1 cellular context compared by ENCODE assay signal in the genomic region with DNA sequence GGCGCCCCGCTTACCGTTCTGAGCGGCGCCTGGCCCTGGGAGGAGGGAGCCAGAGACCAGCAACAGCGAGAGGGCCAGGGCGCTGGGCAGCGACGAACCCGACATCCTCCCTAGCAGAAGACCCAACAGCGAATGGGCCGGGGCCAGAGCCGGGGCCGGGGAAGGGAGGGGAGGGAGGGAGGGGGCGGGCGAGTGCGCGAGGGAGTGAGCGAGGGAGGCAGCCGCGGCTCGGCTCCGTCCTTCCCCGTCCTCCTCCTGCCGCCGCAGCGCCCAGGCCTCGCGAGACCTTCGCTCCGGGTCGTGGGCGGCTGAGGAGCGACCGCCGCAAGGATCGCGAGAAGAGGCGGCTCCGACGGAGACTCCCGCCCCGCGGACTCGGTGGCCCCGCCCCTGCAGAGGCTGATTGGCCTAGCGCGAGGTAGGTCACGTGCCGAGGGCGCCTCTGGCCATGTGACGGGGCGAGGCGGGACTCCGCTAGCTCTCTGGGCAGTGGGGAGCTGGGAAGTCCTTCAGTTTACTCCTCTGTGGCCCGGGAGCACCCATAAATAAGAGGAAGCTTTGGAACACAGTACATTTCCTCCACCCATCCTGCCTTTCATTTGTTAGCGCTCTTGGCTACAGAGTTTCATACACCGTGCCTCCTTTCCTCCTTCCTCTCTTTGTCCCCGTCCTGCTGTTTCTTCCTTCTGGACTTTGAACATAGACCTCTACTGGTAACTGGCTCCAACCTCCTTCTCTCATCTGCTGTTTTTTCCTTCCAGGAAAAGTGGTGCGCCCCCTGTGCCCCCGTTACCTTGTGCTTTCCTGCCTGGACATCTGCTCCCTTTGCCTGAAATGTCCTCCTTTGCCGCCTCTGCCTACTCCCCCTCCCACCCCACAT.
TF ChIP-seq lines count a peak whose summit lies in the region.

A gene (minus strand): TSS at position 279 of the 880 bp plus-strand sequence. CDS start 174 bp downstream, at position 105.

TF ChIP-seq in HepG2, 621 proteins besides CTCF, POLR2A, EP300 and RAD21 (continued from another document and continues in another):
- TF ChIP-seq, protein P1, sequence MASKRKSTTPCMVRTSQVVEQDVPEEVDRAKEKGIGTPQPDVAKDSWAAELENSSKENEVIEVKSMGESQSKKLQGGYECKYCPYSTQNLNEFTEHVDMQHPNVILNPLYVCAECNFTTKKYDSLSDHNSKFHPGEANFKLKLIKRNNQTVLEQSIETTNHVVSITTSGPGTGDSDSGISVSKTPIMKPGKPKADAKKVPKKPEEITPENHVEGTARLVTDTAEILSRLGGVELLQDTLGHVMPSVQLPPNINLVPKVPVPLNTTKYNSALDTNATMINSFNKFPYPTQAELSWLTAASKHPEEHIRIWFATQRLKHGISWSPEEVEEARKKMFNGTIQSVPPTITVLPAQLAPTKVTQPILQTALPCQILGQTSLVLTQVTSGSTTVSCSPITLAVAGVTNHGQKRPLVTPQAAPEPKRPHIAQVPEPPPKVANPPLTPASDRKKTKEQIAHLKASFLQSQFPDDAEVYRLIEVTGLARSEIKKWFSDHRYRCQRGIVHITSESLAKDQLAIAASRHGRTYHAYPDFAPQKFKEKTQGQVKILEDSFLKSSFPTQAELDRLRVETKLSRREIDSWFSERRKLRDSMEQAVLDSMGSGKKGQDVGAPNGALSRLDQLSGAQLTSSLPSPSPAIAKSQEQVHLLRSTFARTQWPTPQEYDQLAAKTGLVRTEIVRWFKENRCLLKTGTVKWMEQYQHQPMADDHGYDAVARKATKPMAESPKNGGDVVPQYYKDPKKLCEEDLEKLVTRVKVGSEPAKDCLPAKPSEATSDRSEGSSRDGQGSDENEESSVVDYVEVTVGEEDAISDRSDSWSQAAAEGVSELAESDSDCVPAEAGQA (IDR thresholded peaks at IDR 0.05; ENCODE audit: low read depth), result no peak
- TF ChIP-seq, protein P1 (CRISPR knock-in tag; IDR thresholded peaks at IDR 0.05; ENCODE audit: borderline replicate concordance), result no peak
- TF ChIP-seq ZNF850 (CRISPR knock-in tag; conservative IDR thresholded peaks at IDR 0.05), result no peak
- no peak for TF ChIP-seq ATAD3A (CRISPR knock-in tag; IDR thresholded peaks at IDR 0.05)
- no peak for TF ChIP-seq ZNF367 (CRISPR knock-in tag; IDR thresholded peaks at IDR 0.05; ENCODE audit: borderline replicate concordance)
- no peak for TF ChIP-seq ZNF569 (CRISPR knock-in tag; IDR thresholded peaks at IDR 0.05; ENCODE audit: borderline replicate concordance)
- TF ChIP-seq ZNF484 (CRISPR knock-in tag; IDR thresholded peaks at IDR 0.05; ENCODE audit: borderline replicate concordance, low read depth), result no peak
- TF ChIP-seq POLR2AphosphoS5 (IDR thresholded peaks at IDR 0.05; ENCODE audit: low read depth, low read length), result peak; percentile 94
- TF ChIP-seq, protein P2, sequence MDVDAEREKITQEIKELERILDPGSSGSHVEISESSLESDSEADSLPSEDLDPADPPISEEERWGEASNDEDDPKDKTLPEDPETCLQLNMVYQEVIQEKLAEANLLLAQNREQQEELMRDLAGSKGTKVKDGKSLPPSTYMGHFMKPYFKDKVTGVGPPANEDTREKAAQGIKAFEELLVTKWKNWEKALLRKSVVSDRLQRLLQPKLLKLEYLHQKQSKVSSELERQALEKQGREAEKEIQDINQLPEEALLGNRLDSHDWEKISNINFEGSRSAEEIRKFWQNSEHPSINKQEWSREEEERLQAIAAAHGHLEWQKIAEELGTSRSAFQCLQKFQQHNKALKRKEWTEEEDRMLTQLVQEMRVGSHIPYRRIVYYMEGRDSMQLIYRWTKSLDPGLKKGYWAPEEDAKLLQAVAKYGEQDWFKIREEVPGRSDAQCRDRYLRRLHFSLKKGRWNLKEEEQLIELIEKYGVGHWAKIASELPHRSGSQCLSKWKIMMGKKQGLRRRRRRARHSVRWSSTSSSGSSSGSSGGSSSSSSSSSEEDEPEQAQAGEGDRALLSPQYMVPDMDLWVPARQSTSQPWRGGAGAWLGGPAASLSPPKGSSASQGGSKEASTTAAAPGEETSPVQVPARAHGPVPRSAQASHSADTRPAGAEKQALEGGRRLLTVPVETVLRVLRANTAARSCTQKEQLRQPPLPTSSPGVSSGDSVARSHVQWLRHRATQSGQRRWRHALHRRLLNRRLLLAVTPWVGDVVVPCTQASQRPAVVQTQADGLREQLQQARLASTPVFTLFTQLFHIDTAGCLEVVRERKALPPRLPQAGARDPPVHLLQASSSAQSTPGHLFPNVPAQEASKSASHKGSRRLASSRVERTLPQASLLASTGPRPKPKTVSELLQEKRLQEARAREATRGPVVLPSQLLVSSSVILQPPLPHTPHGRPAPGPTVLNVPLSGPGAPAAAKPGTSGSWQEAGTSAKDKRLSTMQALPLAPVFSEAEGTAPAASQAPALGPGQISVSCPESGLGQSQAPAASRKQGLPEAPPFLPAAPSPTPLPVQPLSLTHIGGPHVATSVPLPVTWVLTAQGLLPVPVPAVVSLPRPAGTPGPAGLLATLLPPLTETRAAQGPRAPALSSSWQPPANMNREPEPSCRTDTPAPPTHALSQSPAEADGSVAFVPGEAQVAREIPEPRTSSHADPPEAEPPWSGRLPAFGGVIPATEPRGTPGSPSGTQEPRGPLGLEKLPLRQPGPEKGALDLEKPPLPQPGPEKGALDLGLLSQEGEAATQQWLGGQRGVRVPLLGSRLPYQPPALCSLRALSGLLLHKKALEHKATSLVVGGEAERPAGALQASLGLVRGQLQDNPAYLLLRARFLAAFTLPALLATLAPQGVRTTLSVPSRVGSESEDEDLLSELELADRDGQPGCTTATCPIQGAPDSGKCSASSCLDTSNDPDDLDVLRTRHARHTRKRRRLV (CRISPR knock-in tag; IDR thresholded peaks at IDR 0.05), result peak; percentile 74; the same call in 1 of the 2 replicates
- TF ChIP-seq, protein P3, sequence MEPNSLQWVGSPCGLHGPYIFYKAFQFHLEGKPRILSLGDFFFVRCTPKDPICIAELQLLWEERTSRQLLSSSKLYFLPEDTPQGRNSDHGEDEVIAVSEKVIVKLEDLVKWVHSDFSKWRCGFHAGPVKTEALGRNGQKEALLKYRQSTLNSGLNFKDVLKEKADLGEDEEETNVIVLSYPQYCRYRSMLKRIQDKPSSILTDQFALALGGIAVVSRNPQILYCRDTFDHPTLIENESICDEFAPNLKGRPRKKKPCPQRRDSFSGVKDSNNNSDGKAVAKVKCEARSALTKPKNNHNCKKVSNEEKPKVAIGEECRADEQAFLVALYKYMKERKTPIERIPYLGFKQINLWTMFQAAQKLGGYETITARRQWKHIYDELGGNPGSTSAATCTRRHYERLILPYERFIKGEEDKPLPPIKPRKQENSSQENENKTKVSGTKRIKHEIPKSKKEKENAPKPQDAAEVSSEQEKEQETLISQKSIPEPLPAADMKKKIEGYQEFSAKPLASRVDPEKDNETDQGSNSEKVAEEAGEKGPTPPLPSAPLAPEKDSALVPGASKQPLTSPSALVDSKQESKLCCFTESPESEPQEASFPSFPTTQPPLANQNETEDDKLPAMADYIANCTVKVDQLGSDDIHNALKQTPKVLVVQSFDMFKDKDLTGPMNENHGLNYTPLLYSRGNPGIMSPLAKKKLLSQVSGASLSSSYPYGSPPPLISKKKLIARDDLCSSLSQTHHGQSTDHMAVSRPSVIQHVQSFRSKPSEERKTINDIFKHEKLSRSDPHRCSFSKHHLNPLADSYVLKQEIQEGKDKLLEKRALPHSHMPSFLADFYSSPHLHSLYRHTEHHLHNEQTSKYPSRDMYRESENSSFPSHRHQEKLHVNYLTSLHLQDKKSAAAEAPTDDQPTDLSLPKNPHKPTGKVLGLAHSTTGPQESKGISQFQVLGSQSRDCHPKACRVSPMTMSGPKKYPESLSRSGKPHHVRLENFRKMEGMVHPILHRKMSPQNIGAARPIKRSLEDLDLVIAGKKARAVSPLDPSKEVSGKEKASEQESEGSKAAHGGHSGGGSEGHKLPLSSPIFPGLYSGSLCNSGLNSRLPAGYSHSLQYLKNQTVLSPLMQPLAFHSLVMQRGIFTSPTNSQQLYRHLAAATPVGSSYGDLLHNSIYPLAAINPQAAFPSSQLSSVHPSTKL (CRISPR knock-in tag; IDR thresholded peaks at IDR 0.05), result peak; percentile 64; the same call in 1 of the 2 replicates
- no peak for TF ChIP-seq TBX3 (IDR thresholded peaks at IDR 0.05; ENCODE audit: borderline replicate concordance)
- TF ChIP-seq, protein P4, sequence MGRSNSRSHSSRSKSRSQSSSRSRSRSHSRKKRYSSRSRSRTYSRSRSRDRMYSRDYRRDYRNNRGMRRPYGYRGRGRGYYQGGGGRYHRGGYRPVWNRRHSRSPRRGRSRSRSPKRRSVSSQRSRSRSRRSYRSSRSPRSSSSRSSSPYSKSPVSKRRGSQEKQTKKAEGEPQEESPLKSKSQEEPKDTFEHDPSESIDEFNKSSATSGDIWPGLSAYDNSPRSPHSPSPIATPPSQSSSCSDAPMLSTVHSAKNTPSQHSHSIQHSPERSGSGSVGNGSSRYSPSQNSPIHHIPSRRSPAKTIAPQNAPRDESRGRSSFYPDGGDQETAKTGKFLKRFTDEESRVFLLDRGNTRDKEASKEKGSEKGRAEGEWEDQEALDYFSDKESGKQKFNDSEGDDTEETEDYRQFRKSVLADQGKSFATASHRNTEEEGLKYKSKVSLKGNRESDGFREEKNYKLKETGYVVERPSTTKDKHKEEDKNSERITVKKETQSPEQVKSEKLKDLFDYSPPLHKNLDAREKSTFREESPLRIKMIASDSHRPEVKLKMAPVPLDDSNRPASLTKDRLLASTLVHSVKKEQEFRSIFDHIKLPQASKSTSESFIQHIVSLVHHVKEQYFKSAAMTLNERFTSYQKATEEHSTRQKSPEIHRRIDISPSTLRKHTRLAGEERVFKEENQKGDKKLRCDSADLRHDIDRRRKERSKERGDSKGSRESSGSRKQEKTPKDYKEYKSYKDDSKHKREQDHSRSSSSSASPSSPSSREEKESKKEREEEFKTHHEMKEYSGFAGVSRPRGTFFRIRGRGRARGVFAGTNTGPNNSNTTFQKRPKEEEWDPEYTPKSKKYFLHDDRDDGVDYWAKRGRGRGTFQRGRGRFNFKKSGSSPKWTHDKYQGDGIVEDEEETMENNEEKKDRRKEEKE (IDR thresholded peaks at IDR 0.05), result no peak
- no peak for TF ChIP-seq DPF2 (CRISPR knock-in tag; IDR thresholded peaks at IDR 0.05; ENCODE audit: borderline replicate concordance, low read depth)
- TF ChIP-seq HNRNPK (IDR thresholded peaks at IDR 0.05; ENCODE audit: low read depth, low read length, poor library complexity, severe bottlenecking), result peak; percentile 98
- peak; percentile 38; the same call in 1 of the 2 replicates for TF ChIP-seq ZNF891 (CRISPR knock-in tag; IDR thresholded peaks at IDR 0.05)
- no peak for TF ChIP-seq ZNF17 (CRISPR knock-in tag; IDR thresholded peaks at IDR 0.05)
- 0 out of 2 replicates have a peak, but pooled peaks have one; percentile 26 for TF ChIP-seq KLF11 (CRISPR knock-in tag; IDR thresholded peaks at IDR 0.05)
- peak; percentile 78 for TF ChIP-seq NFYC (CRISPR knock-in tag; IDR thresholded peaks at IDR 0.05)
- TF ChIP-seq MTA1 (CRISPR knock-in tag; IDR thresholded peaks at IDR 0.05; ENCODE audit: borderline replicate concordance), result 0 out of 2 replicates have a peak, but pooled peaks have one; percentile 48
- TF ChIP-seq, protein P5, sequence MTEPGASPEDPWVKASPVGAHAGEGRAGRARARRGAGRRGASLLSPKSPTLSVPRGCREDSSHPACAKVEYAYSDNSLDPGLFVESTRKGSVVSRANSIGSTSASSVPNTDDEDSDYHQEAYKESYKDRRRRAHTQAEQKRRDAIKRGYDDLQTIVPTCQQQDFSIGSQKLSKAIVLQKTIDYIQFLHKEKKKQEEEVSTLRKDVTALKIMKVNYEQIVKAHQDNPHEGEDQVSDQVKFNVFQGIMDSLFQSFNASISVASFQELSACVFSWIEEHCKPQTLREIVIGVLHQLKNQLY (CRISPR knock-in tag; IDR thresholded peaks at IDR 0.05), result no peak
- TF ChIP-seq RBM39 (IDR thresholded peaks at IDR 0.05; ENCODE audit: low read depth, low read length, poor library complexity, severe bottlenecking), result no peak
- TF ChIP-seq, protein P6, sequence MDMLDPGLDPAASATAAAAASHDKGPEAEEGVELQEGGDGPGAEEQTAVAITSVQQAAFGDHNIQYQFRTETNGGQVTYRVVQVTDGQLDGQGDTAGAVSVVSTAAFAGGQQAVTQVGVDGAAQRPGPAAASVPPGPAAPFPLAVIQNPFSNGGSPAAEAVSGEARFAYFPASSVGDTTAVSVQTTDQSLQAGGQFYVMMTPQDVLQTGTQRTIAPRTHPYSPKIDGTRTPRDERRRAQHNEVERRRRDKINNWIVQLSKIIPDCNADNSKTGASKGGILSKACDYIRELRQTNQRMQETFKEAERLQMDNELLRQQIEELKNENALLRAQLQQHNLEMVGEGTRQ (IDR thresholded peaks at IDR 0.05; ENCODE audit: low read depth, low read length), result peak; percentile 98
- TF ChIP-seq, protein P6 (CRISPR knock-in tag; IDR thresholded peaks at IDR 0.05; ENCODE audit: borderline replicate concordance), result peak; percentile 98; the same call in 1 of the 2 replicates
- 0 out of 2 replicates have a peak, but pooled peaks have one; percentile 33 for TF ChIP-seq ZNF546 (CRISPR knock-in tag; conservative IDR thresholded peaks at IDR 0.05)
- TF ChIP-seq, protein P7, sequence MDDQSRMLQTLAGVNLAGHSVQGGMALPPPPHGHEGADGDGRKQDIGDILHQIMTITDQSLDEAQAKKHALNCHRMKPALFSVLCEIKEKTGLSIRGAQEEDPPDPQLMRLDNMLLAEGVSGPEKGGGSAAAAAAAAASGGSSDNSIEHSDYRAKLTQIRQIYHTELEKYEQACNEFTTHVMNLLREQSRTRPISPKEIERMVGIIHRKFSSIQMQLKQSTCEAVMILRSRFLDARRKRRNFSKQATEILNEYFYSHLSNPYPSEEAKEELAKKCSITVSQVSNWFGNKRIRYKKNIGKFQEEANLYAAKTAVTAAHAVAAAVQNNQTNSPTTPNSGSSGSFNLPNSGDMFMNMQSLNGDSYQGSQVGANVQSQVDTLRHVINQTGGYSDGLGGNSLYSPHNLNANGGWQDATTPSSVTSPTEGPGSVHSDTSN (CRISPR knock-in tag; IDR thresholded peaks at IDR 0.05; ENCODE audit: borderline replicate concordance), result no peak
